ENCODE assay signal across 25 cellular contexts in the genomic region with DNA sequence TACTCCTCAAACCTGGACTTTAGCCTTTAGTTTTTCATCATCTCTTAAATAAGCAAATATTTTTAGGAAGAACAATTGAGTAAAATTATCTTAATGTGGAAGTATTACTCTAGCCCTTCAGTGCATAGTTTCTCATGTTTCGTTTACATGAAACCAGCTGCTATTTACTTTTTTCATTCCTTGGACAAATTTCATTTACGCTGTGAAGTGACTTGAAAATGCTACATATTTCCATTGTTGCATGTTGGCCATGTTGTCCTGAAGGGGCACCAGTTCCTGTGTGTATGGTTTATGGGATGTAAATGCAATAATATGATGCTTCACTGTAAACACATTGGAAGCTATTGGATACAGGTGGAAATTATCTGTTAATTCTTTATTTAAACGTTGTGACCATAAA.
"Had no signal": no experiment of that assay in that cellular context is flagged by ENCODE, and none has a peak within 500 bp of the region (broad histone marks: within the 10 kb centered on the region; RNA-seq: fewer than 3 reads in every experiment).

No MANE protein-coding gene starts in this region.

- H3K4me3 ChIP-seq: body of pancreas, cardiac muscle cell, gastroesophageal sphincter, heart left ventricle, lower lobe of right lung, sigmoid colon, smooth muscle cell, stomach, suprapubic skin, vagina had no signal

- DNase-seq: activated CD4-positive, alpha-beta memory T cell treated with anti-CD3 and anti-CD28 coated beads, Interleukin-2, amount 10 ng/mL, durations not matched to agents 7 days and 5 days; activated CD4-positive, alpha-beta T cell treated with anti-CD3 and anti-CD28 coated beads for 48 hours; activated effector memory CD4-positive, alpha-beta T cell treated with anti-CD3 and anti-CD28 coated beads, Interleukin-2, amount 50 U/mL, for 16 hours; activated naive CD4-positive, alpha-beta T cell treated with anti-CD3 and anti-CD28 coated beads, Interleukin-2, amount 50 U/mL, for 16 hours; activated naive CD8-positive, alpha-beta T cell treated with anti-CD3 and anti-CD28 coated beads, Interleukin-2, amount 50 U/mL, for 24 hours; activated T-cell treated with anti-CD3 and anti-CD28 coated beads for 4 hours; anterior cingulate cortex; body of pancreas; dermis blood vessel endothelial cell; effector CD8-positive, alpha-beta T cell; erythroblast; heart left ventricle; islet precursor cell; left cardiac atrium; lower lobe of right lung; naive thymus-derived CD4-positive, alpha-beta T cell; sigmoid colon; stimulated activated CD4-positive, alpha-beta T cell treated with anti-CD3 and anti-CD28 coated beads, Interleukin-15, amount 100 ng/mL, for 24 hours; stomach had no signal

- ATAC-seq: activated naive CD8-positive, alpha-beta T cell treated with anti-CD3 and anti-CD28 coated beads, Interleukin-2, amount 50 U/mL, for 24 hours; body of pancreas; gastroesophageal sphincter; heart left ventricle; left cardiac atrium; lower lobe of right lung; naive thymus-derived CD4-positive, alpha-beta T cell; stimulated activated memory B cell treated with anti-CD40 and anti-IgM and Interleukin-4, amounts not matched to agents 10 μg/mL and 1 μg/mL and 100 μg/mL, for 72 hours had no signal

- H3K27ac ChIP-seq: body of pancreas, cardiac muscle cell, gastroesophageal sphincter, heart left ventricle, lower lobe of right lung, suprapubic skin, vagina had no signal

- H3K27me3 ChIP-seq: body of pancreas, cardiac muscle cell, gastroesophageal sphincter, heart left ventricle, sigmoid colon, stomach, suprapubic skin, vagina had no signal

- H3K9me3 ChIP-seq: body of pancreas, gastroesophageal sphincter, heart left ventricle, lower lobe of right lung, sigmoid colon, stomach, suprapubic skin, vagina had no signal

- H3K4me1 ChIP-seq: body of pancreas, suprapubic skin, vagina had no signal

- H3K36me3 ChIP-seq: cardiac muscle cell, gastroesophageal sphincter, heart left ventricle, lower lobe of right lung, sigmoid colon, stomach, suprapubic skin, vagina had no signal
